Comparison of ENCODE assay signal across 1 cellular context in the genomic region with DNA sequence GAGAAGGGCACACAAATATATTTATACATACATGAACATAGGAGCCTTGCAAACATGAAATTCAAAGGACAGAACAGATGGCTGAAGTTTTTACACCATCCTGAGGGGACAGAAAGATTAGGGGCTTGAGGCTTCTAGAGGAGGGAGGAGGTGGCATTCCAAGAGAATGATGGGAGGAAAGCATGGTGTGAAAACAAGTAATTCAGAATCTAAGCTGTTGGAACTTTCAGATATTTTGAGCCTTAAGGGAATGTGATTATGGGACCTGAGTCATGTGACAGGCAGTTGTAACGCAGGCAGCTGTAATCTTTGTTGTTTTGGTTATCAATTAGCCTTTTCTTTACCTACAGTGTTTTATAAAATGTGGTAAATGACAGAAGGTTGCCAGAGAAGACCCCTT.
TF ChIP-seq lines count a peak whose summit lies in the region.

No MANE protein-coding gene starts in this region.

TF ChIP-seq in WTC11, 78 proteins besides CTCF, POLR2A, EP300 and RAD21 (continued from another document):
- TF ChIP-seq, protein P1, sequence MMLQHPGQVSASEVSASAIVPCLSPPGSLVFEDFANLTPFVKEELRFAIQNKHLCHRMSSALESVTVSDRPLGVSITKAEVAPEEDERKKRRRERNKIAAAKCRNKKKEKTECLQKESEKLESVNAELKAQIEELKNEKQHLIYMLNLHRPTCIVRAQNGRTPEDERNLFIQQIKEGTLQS (CRISPR knock-in tag; conservative IDR thresholded peaks at IDR 0.05), result no peak
- TF ChIP-seq AR (CRISPR knock-in tag; IDR thresholded peaks at IDR 0.05), result no peak
